In genomic region chr14:56005580-56006053, GRCh38 we compare ENCODE assay signal across 9 cellular contexts.
DNase-seq lines count a peak whose midpoint lies in the region; ATAC-seq and TF ChIP-seq lines count a peak whose summit lies in the region.
"Had no signal": no experiment of that assay in that cellular context is flagged by ENCODE, and none has a peak within 500 bp of the region (broad histone marks: within the 10 kb centered on the region; RNA-seq: fewer than 3 reads in every experiment).

No MANE protein-coding gene starts in this region.

- H4K20me1 ChIP-seq in osteoblast (ENCODE audit: insufficient read depth, low read length) (no peaks in the 10 kb centered on the region), MM.1S (ENCODE audit: insufficient read depth, low read length) (no peaks in the 10 kb centered on the region)

- H3K27me3 ChIP-seq in endodermal cell (ENCODE audit: control insufficient read depth, insufficient read depth, low read length, poor library complexity, severe bottlenecking): no peaks in the 10 kb centered on the region
- no peaks in the 10 kb centered on the region for H3K27me3 ChIP-seq in osteoblast (ENCODE audit: insufficient read depth, low read length)
- no peaks in the 10 kb centered on the region for H3K27me3 ChIP-seq in MM.1S (replicated peaks; ENCODE audit: insufficient read depth, low read length)
- H3K27me3 ChIP-seq: sigmoid colon had no signal

- no peaks in the 10 kb centered on the region for H3F3A ChIP-seq in MM.1S (ENCODE audit: insufficient read depth, low read length)

- H3K9me3 Mint-ChIP-seq in Calu3 (ENCODE audit: low read depth, unreplicated experiment): peaks cover 3% of the 10 kb centered on the region
- H3K9me3 Mint-ChIP-seq in endodermal cell: peaks cover 31% of the 10 kb centered on the region

- DNase-seq in Calu3 (no peak), endodermal cell (peak; percentile 61), osteoblast (ENCODE audit: insufficient read length, low spot score, missing footprints) (peak; percentile 18), SKM-1 treated with dmso at 0.1 percent for 144 hours (lab: John Stamatoyannopoulos, UW; ENCODE audit: unreplicated experiment) (no peak), MM.1S (no peak)
- no peak for DNase-seq in stimulated activated CD4-positive, alpha-beta T cell treated with anti-CD3 and anti-CD28 coated beads, Interleukin-12 subunit alpha, Interleukin-12 subunit beta, amount 100 ng/mL, for 4 hours
- DNase-seq: sigmoid colon had no signal

- H3K4me1 ChIP-seq in endodermal cell (ENCODE audit: control insufficient read depth, insufficient read depth, low read length) (peaks cover 9% of the 10 kb centered on the region), osteoblast (ENCODE audit: insufficient read depth, low read length) (peaks cover 33% of the 10 kb centered on the region), MM.1S (ENCODE audit: low read length) (no peaks in the 10 kb centered on the region)

- BruUV-seq in Calu3 (replicated peaks; lab: Mats Ljungman, UMichigan): no TSS peak

- no peak overlapping the region for H3K4me3 ChIP-seq in endodermal cell (ENCODE audit: low read length)
- peak overlapping the region; percentile 40 for H3K4me3 ChIP-seq in osteoblast (ENCODE audit: insufficient read depth, low read length)
- H3K4me3 ChIP-seq in MM.1S (ENCODE audit: low read length): no peak overlapping the region

- H3K9me3 ChIP-seq in endodermal cell (ENCODE audit: control insufficient read depth, low read length): peaks cover 16% of the 10 kb centered on the region
- H3K9me3 ChIP-seq in osteoblast (ENCODE audit: low read depth, low read length): no peaks in the 10 kb centered on the region
- H3K9me3 ChIP-seq in MM.1S (replicated peaks; ENCODE audit: insufficient read depth, low read length): no peaks in the 10 kb centered on the region
- H3K9me3 ChIP-seq: sigmoid colon had no signal

- H3K9ac ChIP-seq in endodermal cell (ENCODE audit: extremely low read depth, low read length, poor library complexity, severe bottlenecking) (no peak overlapping the region), MM.1S (ENCODE audit: low read length) (no peak overlapping the region)

- H3K4me2 ChIP-seq in osteoblast (ENCODE audit: insufficient read depth, low read length) (peak overlapping the region; percentile 81), MM.1S (ENCODE audit: low read depth, low read length) (no peak overlapping the region)

- ATAC-seq in HG02885 (IDR thresholded peaks at IDR 0.05; ENCODE audit: poor library complexity, unreplicated experiment) (peak; percentile 59), HG03097 (IDR thresholded peaks at IDR 0.05; ENCODE audit: low FRiP score, unreplicated experiment) (no peak)

- H3K27ac ChIP-seq in endodermal cell (ENCODE audit: low read depth, low read length) (no peak overlapping the region), osteoblast (ENCODE audit: low read depth, low read length) (peak overlapping the region; percentile 97), MM.1S (ENCODE audit: low read length) (no peak overlapping the region)

- no peaks in the 10 kb centered on the region for H3K9me2 ChIP-seq in MM.1S (replicated peaks; ENCODE audit: insufficient read depth, low read length)

- 76 to 93% methylated on average over 2 to 6 of the region's 6 CpGs for WGBS in endodermal cell (ENCODE audit: insufficient coverage in 1 of 2, insufficient read length in 1 of 2), 2 experiments

- H3K4me1 Mint-ChIP-seq in Calu3 (ENCODE audit: low read depth, unreplicated experiment): peaks cover 26% of the 10 kb centered on the region
- peaks cover 24% of the 10 kb centered on the region for H3K4me1 Mint-ChIP-seq in endodermal cell

- TF ChIP-seq CTCF in Calu3 (IDR thresholded peaks at IDR 0.05; ENCODE audit: unreplicated experiment): no peak
- no peak for TF ChIP-seq CTCF in endodermal cell (conservative IDR thresholded peaks at IDR 0.05)
- TF ChIP-seq CTCF in osteoblast (IDR thresholded peaks at IDR 0.05; ENCODE audit: extremely low read depth, low read depth, low read length): no peak
- no peak for TF ChIP-seq CTCF in MM.1S (IDR thresholded peaks at IDR 0.05; ENCODE audit: low read length)

- CTCF ChIA-PET in Calu3 (lab: Charles Lee): no interaction called here

- H3K79me2 ChIP-seq in osteoblast (ENCODE audit: insufficient read depth, low read length) (no peaks in the 10 kb centered on the region), MM.1S (ENCODE audit: low read length) (no peaks in the 10 kb centered on the region)

- H3K36me3 ChIP-seq in endodermal cell (ENCODE audit: control insufficient read depth, insufficient read depth, low read length): no peaks in the 10 kb centered on the region
- H3K36me3 ChIP-seq in osteoblast (ENCODE audit: insufficient read depth, low read length): no peaks in the 10 kb centered on the region
- H3K36me3 ChIP-seq in MM.1S (replicated peaks; ENCODE audit: insufficient read depth, low read length): no peaks in the 10 kb centered on the region
- H3K36me3 ChIP-seq: sigmoid colon had no signal

- H3K4me3 Mint-ChIP-seq in Calu3 (ENCODE audit: low read depth, unreplicated experiment) (peak overlapping the region; percentile 66), endodermal cell (no peak overlapping the region)

- H3K27me3 Mint-ChIP-seq in Calu3 (ENCODE audit: unreplicated experiment) (no peaks in the 10 kb centered on the region), endodermal cell (ENCODE audit: insufficient read depth) (peaks cover 2% of the 10 kb centered on the region)

- peaks cover 7% of the 10 kb centered on the region for H3K36me3 Mint-ChIP-seq in Calu3 (ENCODE audit: insufficient read depth, unreplicated experiment)
- H3K36me3 Mint-ChIP-seq in endodermal cell (ENCODE audit: low read depth): no peaks in the 10 kb centered on the region

- H2AFZ ChIP-seq in osteoblast (ENCODE audit: low read length): peak overlapping the region; percentile 9
- no peak overlapping the region for H2AFZ ChIP-seq in MM.1S (ENCODE audit: low read length)

- intact Hi-C loops in Calu3 (cut with micrococcal nuclease; ENCODE audit: unreplicated experiment): no loop called here

- H3K27ac Mint-ChIP-seq in Calu3 (ENCODE audit: unreplicated experiment) (peak overlapping the region; percentile 88), endodermal cell (no peak overlapping the region)

Comparison
In these comparisons a context has a peak if more than half of its experiments do, and no peak if none do; other contexts are left out.
1. DNase-seq: peak in endodermal cell (single experiment) and osteoblast (single experiment); none in Calu3 (single experiment), stimulated activated CD4-positive, alpha-beta T cell treated with anti-CD3 and anti-CD28 coated beads, Interleukin-12 subunit alpha, Interleukin-12 subunit beta, amount 100 ng/mL, for 4 hours (single experiment), SKM-1 treated with dmso at 0.1 percent for 144 hours (single experiment) and MM.1S (single experiment).